In the genomic region with DNA sequence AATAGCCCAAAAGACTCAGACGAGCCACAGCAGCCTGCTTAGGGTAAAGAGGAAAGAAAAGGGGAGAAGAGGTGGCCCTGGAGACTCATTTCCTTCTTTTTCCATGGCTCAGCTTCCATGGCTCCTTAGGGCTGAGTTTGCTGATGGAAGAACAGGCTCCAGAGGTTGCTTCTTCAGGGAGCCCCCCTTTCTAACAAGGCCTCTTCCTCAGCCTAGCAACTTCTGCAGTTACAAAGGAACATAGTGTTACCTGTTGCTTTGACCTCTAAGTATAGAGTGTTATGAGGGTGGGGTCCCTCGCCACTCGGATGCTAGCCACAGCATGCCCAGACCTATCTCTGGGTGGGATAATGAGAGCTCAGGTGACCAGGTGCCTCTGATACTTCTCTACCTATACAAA, we compare ENCODE assay signal across 12 cellular contexts. TPM values are rescaled to one million over a fixed set of nuclear protein-coding genes. Genes with fewer than 3 reads are reported as not detected.
"Had no signal": no experiment of that assay in that cellular context is flagged by ENCODE, and none has a peak within 500 bp of the region (broad histone marks: within the 10 kb centered on the region; RNA-seq: fewer than 3 reads in every experiment).

No MANE protein-coding gene starts in this region.

- H3K9me3 Mint-ChIP-seq: GM23338, H9, HFFc6 had no signal

- H3K27ac Mint-ChIP-seq: GM23338, H9, HFFc6 had no signal

- DNase-seq: GM23248, GOT3, H7, H9, HCEC 1CT, HFFc6 had no signal

- H3K9ac ChIP-seq: GM23248 had no signal

- ATAC-seq: GM23338, HCT116 had no signal

- H3K4me3 Mint-ChIP-seq: GM23338, H9, HFFc6 had no signal

- H2AFZ ChIP-seq: GM23248, GM23338 had no signal

- H3K36me3 ChIP-seq: HAP-1 had no signal

- H3K27ac ChIP-seq: GM23248 had no signal

- FAIRE-seq: H1, H54 had no signal

- H3K9me3 ChIP-seq: HAP-1 had no signal

- H3K4me2 ChIP-seq: GM23338 had no signal

- H3K4me1 ChIP-seq: HAP-1 had no signal

- H3K4me3 ChIP-seq: GM23248, GM23338, HAP-1 had no signal

RNA-seq across cellular contexts. Expression of a gene that starts 43.2 kb away (rescaled TPM):
- total RNA-seq: GM23338, H1, H4, H9 had no signal
- polyA plus RNA-seq: GM23338, H1 had no signal
